Comparison of ENCODE assay signal across 27 cellular contexts in the genomic region with DNA sequence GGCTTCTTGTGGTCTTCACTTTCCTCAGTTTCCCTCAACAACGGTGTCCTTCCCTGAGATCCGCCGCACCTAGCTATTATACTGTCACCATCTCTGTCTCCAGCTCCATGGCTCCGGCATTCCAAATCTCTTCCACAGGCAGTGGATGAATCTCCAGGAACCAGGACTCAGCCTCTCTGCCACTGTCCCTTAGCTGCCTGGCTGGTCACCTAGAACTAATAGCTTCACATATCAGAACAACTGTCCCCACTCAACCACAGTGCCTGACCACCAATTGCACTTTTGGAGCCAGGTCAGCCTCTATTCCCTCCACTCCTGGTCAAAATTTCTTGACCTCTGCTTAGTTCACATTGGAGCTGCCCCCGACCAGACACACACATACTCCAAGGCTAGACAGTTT.
"Had no signal": no experiment of that assay in that cellular context is flagged by ENCODE, and none has a peak within 500 bp of the region (broad histone marks: within the 10 kb centered on the region; RNA-seq: fewer than 3 reads in every experiment).

No MANE protein-coding gene starts in this region.

- H3K9me3 ChIP-seq: ascending aorta, breast epithelium had no signal

- H3K36me3 ChIP-seq: ascending aorta, breast epithelium, cardiac muscle cell had no signal

- H3K4me1 ChIP-seq: ascending aorta, breast epithelium had no signal

- H3K27me3 ChIP-seq: ascending aorta, breast epithelium, cardiac muscle cell, dorsolateral prefrontal cortex had no signal

- H3K27ac ChIP-seq: ascending aorta, breast epithelium, cardiac muscle cell, coronary artery, dorsolateral prefrontal cortex, epithelial cell of prostate, VCaP had no signal

- H3K4me1 Mint-ChIP-seq: activated CD4-positive, alpha-beta T cell treated with anti-CD3 and anti-CD28 coated beads for 36 hours; activated CD4-positive, alpha-beta T cell treated with anti-CD3 and anti-CD28 coated beads, Interleukin-2, amount 10 ng/mL, durations not matched to agents 24 days and 14 days; activated T-helper 17 cell treated with anti-CD3 and anti-CD28 coated beads, Interleukin-2, amount 50 U/mL, for 72 hours had no signal

- H3K4me3 ChIP-seq: ascending aorta, breast epithelium, cardiac muscle cell, coronary artery, dorsolateral prefrontal cortex had no signal

- H3K27me3 Mint-ChIP-seq: activated CD4-positive, alpha-beta T cell treated with anti-CD3 and anti-CD28 coated beads for 36 hours; activated naive CD8-positive, alpha-beta T cell; activated T-helper 17 cell treated with anti-CD3 and anti-CD28 coated beads, Interleukin-2, amount 50 U/mL, for 72 hours; dendritic cell treated with granulocyte-macrophage colony-stimulating factor and Interleukin-4, amounts not matched to agents 40 ng/mL and 50 ng/mL, for 4 days had no signal

- ATAC-seq: activated CD4-positive, alpha-beta T cell treated with anti-CD3 and anti-CD28 coated beads for 36 hours; activated CD8-positive, alpha-beta T cell treated with anti-CD3 and anti-CD28 coated beads, Interleukin-2, amount 10 ng/mL, durations not matched to agents 7 days and 5 days; activated T-cell treated with anti-CD3 and anti-CD28 coated beads, Interleukin-2, amount 50 U/mL, for 4 hours; activated T-helper 17 cell treated with anti-CD3 and anti-CD28 coated beads, Interleukin-2, amount 50 U/mL, for 72 hours; WTC11 had no signal

- H3K4me3 Mint-ChIP-seq: activated CD4-positive, alpha-beta memory T cell treated with anti-CD3 and anti-CD28 coated beads for 36 hours; activated CD4-positive, alpha-beta T cell treated with anti-CD3 and anti-CD28 coated beads for 36 hours; activated CD4-positive, alpha-beta T cell treated with anti-CD3 and anti-CD28 coated beads, Interleukin-2, amount 10 ng/mL, durations not matched to agents 24 days and 14 days; activated CD8-positive, alpha-beta T cell treated with anti-CD3 and anti-CD28 coated beads, Interleukin-2, amount 10 ng/mL, durations not matched to agents 7 days and 5 days; activated naive CD8-positive, alpha-beta T cell; activated T-cell treated with anti-CD3 and anti-CD28 coated beads, Interleukin-2, amount 50 U/mL, for 4 hours; activated T-helper 17 cell treated with anti-CD3 and anti-CD28 coated beads, Interleukin-2, amount 50 U/mL, for 72 hours; brain; dendritic cell treated with granulocyte-macrophage colony-stimulating factor and Interleukin-4, amounts not matched to agents 40 ng/mL and 50 ng/mL, for 4 days; WTC11 had no signal

- H3K27ac Mint-ChIP-seq: activated CD4-positive, alpha-beta memory T cell treated with anti-CD3 and anti-CD28 coated beads for 36 hours; activated CD4-positive, alpha-beta T cell treated with anti-CD3 and anti-CD28 coated beads for 36 hours; activated CD4-positive, alpha-beta T cell treated with anti-CD3 and anti-CD28 coated beads, Interleukin-2, amount 10 ng/mL, durations not matched to agents 24 days and 14 days; activated CD8-positive, alpha-beta T cell treated with anti-CD3 and anti-CD28 coated beads, Interleukin-2, amount 10 ng/mL, durations not matched to agents 7 days and 5 days; activated naive CD8-positive, alpha-beta T cell; activated T-helper 17 cell treated with anti-CD3 and anti-CD28 coated beads, Interleukin-2, amount 50 U/mL, for 72 hours; brain; dendritic cell treated with granulocyte-macrophage colony-stimulating factor and Interleukin-4, amounts not matched to agents 40 ng/mL and 50 ng/mL, for 4 days; WTC11 had no signal

- DNase-seq: activated CD4-positive, alpha-beta memory T cell treated with anti-CD3 and anti-CD28 coated beads for 36 hours; activated CD4-positive, alpha-beta T cell treated with anti-CD3 and anti-CD28 coated beads for 36 hours; activated CD4-positive, alpha-beta T cell treated with anti-CD3 and anti-CD28 coated beads, Interleukin-2, amount 10 ng/mL, durations not matched to agents 24 days and 14 days; activated CD4-positive, CD25-positive, alpha-beta regulatory T cell treated with anti-CD3 and anti-CD28 coated beads, Interleukin-2, amount 50 U/mL, for 72 hours; activated CD8-positive, alpha-beta T cell treated with anti-CD3 and anti-CD28 coated beads, Interleukin-2, amount 10 ng/mL, durations not matched to agents 7 days and 5 days; activated effector memory CD4-positive, alpha-beta T cell treated with Interleukin-2 at 50 U/mL for 16 hours; activated gamma-delta T cell treated with Interleukin-2 at 50 U/mL for 16 hours; activated naive CD4-positive, alpha-beta T cell treated with anti-CD3 and anti-CD28 coated beads, Interleukin-2, amount 50 U/mL, for 16 hours; activated naive CD4-positive, alpha-beta T cell treated with Interleukin-2 at 50 U/mL for 16 hours; activated T-cell treated with anti-CD3 and anti-CD28 coated beads, Interleukin-2, amount 50 U/mL, for 4 hours; central memory CD4-positive, alpha-beta T cell; cerebellar nuclear complex; dorsolateral prefrontal cortex; effector memory CD4-positive, alpha-beta T cell; foreskin fibroblast; T-helper 2 cell had no signal

- H3K36me3 Mint-ChIP-seq: activated CD4-positive, alpha-beta memory T cell treated with anti-CD3 and anti-CD28 coated beads for 36 hours; activated naive CD8-positive, alpha-beta T cell; brain; WTC11 had no signal

- H3K9me3 Mint-ChIP-seq: activated CD4-positive, alpha-beta memory T cell treated with anti-CD3 and anti-CD28 coated beads for 36 hours; activated CD4-positive, alpha-beta T cell treated with anti-CD3 and anti-CD28 coated beads, Interleukin-2, amount 10 ng/mL, durations not matched to agents 24 days and 14 days; activated T-cell treated with anti-CD3 and anti-CD28 coated beads, Interleukin-2, amount 50 U/mL, for 4 hours; activated T-helper 17 cell treated with anti-CD3 and anti-CD28 coated beads, Interleukin-2, amount 50 U/mL, for 72 hours; dendritic cell treated with granulocyte-macrophage colony-stimulating factor and Interleukin-4, amounts not matched to agents 40 ng/mL and 50 ng/mL, for 4 days had no signal
